In the genomic region with DNA sequence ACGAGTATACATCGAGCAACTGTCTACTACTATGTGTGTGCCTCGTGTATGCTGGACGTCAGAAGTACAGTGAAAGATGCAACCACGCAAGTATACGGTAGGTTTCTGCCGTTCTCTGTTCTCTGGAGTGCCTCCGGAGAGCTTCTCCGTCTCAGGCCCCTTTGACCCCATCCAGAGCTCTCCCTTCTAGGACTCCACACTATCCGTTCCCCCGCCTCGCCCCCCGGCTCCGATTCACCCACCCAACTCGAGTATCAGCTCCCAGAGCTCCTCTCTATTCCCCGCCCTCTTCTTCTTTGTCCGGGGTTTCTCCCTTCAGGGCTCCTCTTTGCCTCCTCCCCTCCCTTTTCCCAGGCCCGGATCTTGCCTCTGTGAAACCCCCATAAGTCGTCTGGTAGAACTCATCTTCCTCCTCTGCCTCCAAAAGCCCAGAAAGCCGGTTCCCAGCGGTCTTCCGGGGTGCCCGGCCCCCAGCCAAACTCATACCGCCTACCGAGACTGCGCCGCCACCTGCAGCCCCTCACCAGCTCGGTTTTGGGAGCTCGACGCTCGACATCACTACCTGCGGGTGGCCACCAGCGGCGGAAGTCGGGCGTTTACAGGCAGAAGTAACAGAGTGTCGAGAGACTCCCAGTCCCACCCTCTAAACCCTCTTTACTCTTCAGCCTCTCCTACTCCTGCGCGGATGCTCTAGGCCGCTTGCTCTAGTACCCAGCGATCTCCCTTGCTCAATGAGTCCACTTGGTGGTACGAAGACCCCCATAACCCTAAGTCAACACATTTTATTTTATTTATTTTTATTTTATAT, we compare ENCODE assay signal across 8 cellular contexts. TPM values are rescaled to one million over a fixed set of nuclear protein-coding genes. Genes with fewer than 3 reads are reported as not detected.
DNase-seq lines count a peak whose midpoint lies in the region; ATAC-seq and TF ChIP-seq lines count a peak whose summit lies in the region.

A gene with protein sequence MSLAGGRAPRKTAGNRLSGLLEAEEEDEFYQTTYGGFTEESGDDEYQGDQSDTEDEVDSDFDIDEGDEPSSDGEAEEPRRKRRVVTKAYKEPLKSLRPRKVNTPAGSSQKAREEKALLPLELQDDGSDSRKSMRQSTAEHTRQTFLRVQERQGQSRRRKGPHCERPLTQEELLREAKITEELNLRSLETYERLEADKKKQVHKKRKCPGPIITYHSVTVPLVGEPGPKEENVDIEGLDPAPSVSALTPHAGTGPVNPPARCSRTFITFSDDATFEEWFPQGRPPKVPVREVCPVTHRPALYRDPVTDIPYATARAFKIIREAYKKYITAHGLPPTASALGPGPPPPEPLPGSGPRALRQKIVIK (minus strand): TSS at position 560 of the 808 bp plus-strand sequence. CDS start 76 bp downstream, at position 484.

- ATAC-seq in HG02763 (IDR thresholded peaks at IDR 0.05; ENCODE audit: unreplicated experiment) = peak; percentile 84
- peak; percentile 98 for ATAC-seq in activated naive CD8-positive, alpha-beta T cell treated with anti-CD3 and anti-CD28 coated beads, Interleukin-2, amount 50 U/mL, for 24 hours

- no peak for TF ChIP-seq EP300 in transverse colon (IDR thresholded peaks at IDR 0.05; ENCODE audit: low read depth)

- H3K27ac ChIP-seq in cardiac muscle cell (peak within 1 kb of the TSS; percentile 93), transverse colon (peak within 1 kb of the TSS; percentile 85 to 93 (median 90))

- no peaks in the 10 kb centered on the region for H3K27me3 Mint-ChIP-seq in activated naive CD8-positive, alpha-beta T cell treated with anti-CD3 and anti-CD28 coated beads, Interleukin-2, amount 50 U/mL, for 24 hours

- H3K4me1 ChIP-seq in cardiac muscle cell (ENCODE audit: low read depth) (no peaks in the 10 kb centered on the region), transverse colon (peaks cover 16 to 36% (median 21%) of the 10 kb centered on the region in 4 donors)

- H3K4me3 ChIP-seq in GM12875 (ENCODE audit: low read depth, low read length) (peak within 1 kb of the TSS; percentile 74), cardiac muscle cell (peak within 1 kb of the TSS; percentile 84), transverse colon (peak within 1 kb of the TSS; percentile 67 to 94 (median 86))

- no peaks in the 10 kb centered on the region for H3K36me3 ChIP-seq in cardiac muscle cell
- peaks cover 0 to 8% (median 4%) of the 10 kb centered on the region in 4 donors for H3K36me3 ChIP-seq in transverse colon

- H3K4me3 Mint-ChIP-seq in activated naive CD8-positive, alpha-beta T cell treated with anti-CD3 and anti-CD28 coated beads, Interleukin-2, amount 50 U/mL, for 24 hours = peak within 1 kb of the TSS; percentile 94

- intact Hi-C loops in transverse colon (cut with DNase I; ENCODE audit: low total_unique reads) = no loop called here

- TF ChIP-seq CTCF in GM12875 (IDR thresholded peaks at IDR 0.05; ENCODE audit: borderline replicate concordance, insufficient read depth, low read depth, low read length) = no peak
- TF ChIP-seq CTCF in cardiac muscle cell (IDR thresholded peaks at IDR 0.05; ENCODE audit: low read depth, low read length) = no peak
- peak; percentile 20 to 69 (median 31) for TF ChIP-seq CTCF in transverse colon (IDR thresholded peaks at IDR 0.05)

- H3K27me3 ChIP-seq in cardiac muscle cell (no peaks in the 10 kb centered on the region), transverse colon (no peaks in the 10 kb centered on the region)

- H3K9me3 Mint-ChIP-seq in activated naive CD8-positive, alpha-beta T cell treated with anti-CD3 and anti-CD28 coated beads, Interleukin-2, amount 50 U/mL, for 24 hours = no peaks in the 10 kb centered on the region

- WGBS in transverse colon (ENCODE audit: low coverage in 1 of 2), 2 donors = 0 to 1% methylated on average over 25 to 42 of the region's 42 CpGs

- H3K36me3 Mint-ChIP-seq in activated naive CD8-positive, alpha-beta T cell treated with anti-CD3 and anti-CD28 coated beads, Interleukin-2, amount 50 U/mL, for 24 hours (ENCODE audit: low read depth) = peaks cover 11% of the 10 kb centered on the region

- peak; percentile 75 for TF ChIP-seq POLR2A in transverse colon (IDR thresholded peaks at IDR 0.05)

- DNase-seq in NCI-H1436 treated with DMSO at 0.1 percent for 48 hours (lab: John Stamatoyannopoulos, UW) (peak; percentile 73), T follicular helper cell (ENCODE audit: low read depth) (peak; percentile 82), cardiac muscle cell (ENCODE audit: low read depth in 1 of 2, low spot score in 1 of 2) (peak; percentile 91 to 93), pons (ENCODE audit: low spot score) (peak; percentile 86), transverse colon (peak; percentile 90)
- DNase-seq in activated naive CD8-positive, alpha-beta T cell treated with anti-CD3 and anti-CD28 coated beads, Interleukin-2, amount 50 U/mL, for 24 hours = peak; percentile 85

- no peaks in the 10 kb centered on the region for H3K9me3 ChIP-seq in cardiac muscle cell (ENCODE audit: low read depth)
- no peaks in the 10 kb centered on the region for H3K9me3 ChIP-seq in transverse colon

- peaks cover 28% of the 10 kb centered on the region for H3K4me1 Mint-ChIP-seq in activated naive CD8-positive, alpha-beta T cell treated with anti-CD3 and anti-CD28 coated beads, Interleukin-2, amount 50 U/mL, for 24 hours

- in situ Hi-C loops in transverse colon (cut with MboI; ENCODE audit: low pct_ligation_motif_present in 1 of 4, low pct_unique_long_range_greater_than_20kb in 1 of 4, low sequenced_read_pairs in 3 of 4) = no loop called here

- peak within 1 kb of the TSS; percentile 94 for H3K27ac Mint-ChIP-seq in activated naive CD8-positive, alpha-beta T cell treated with anti-CD3 and anti-CD28 coated beads, Interleukin-2, amount 50 U/mL, for 24 hours

RNA-seq across cellular contexts. Expression of the gene that starts here (rescaled TPM):
- total RNA-seq in cardiac muscle cell (47.5 and 60.0 TPM in 2 replicates), transverse colon (10 to 100 TPM in 3 of 4 donors, 1 to 10 TPM in 1; 4.9 to 26.6 (median 20.1) TPM)
- 64.7 and 82.7 TPM in 2 replicates for polyA plus RNA-seq in cardiac muscle cell

Comparison
In these comparisons a context has a peak if more than half of its experiments do, and no peak if none do; other contexts are left out.
1. Peak in every context shown above with its lines: DNase-seq, ATAC-seq, H3K4me3 ChIP-seq and H3K27ac ChIP-seq.
2. CTCF ChIP-seq: peak in transverse colon (5 of 5); none in GM12875 (single experiment) and cardiac muscle cell (single experiment).